Comparison of ENCODE assay signal across 18 cellular contexts in genomic region chr5:142926549-142926948, GRCh38.
A peak's percentile ranks its signal among the peaks of the same experiment; 100 is the strongest.
DNase-seq lines count a peak whose midpoint lies in the region; ATAC-seq and TF ChIP-seq lines count a peak whose summit lies in the region.
"Had no signal": no experiment of that assay in that cellular context is flagged by ENCODE, and none has a peak within 500 bp of the region (broad histone marks: within the 10 kb centered on the region; RNA-seq: fewer than 3 reads in every experiment).

No MANE protein-coding gene starts in this region.

- ATAC-seq in lung (ENCODE audit: insufficient read depth, low FRiP score) = no peak
- ATAC-seq in upper lobe of right lung = no peak
- no peak for ATAC-seq in HG03175 (IDR thresholded peaks at IDR 0.05; ENCODE audit: unreplicated experiment)
- ATAC-seq: left lobe of liver had no signal

- H3K27ac ChIP-seq in lung (ENCODE audit: low read depth in 1 of 2, low read length in 1 of 2) = peak overlapping the region; percentile 76 to 78
- peak overlapping the region; percentile 47 for H3K27ac ChIP-seq in upper lobe of right lung

- in situ Hi-C loops in ACHN (cut with HindIII; ENCODE audit: low pct_ligation_motif_present, low pct_unique_long_range_greater_than_20kb, low sequenced_read_pairs) = no loop called here

- H3K36me3 Mint-ChIP-seq in activated CD4-positive, alpha-beta T cell treated with anti-CD3 and anti-CD28 coated beads, Interleukin-2, amount 10 ng/mL, durations not matched to agents 24 days and 14 days (ENCODE audit: low read depth) = peaks cover 9% of the 10 kb centered on the region

- H3K27me3 ChIP-seq in lung (ENCODE audit: control insufficient read depth, insufficient read depth) (no peaks in the 10 kb centered on the region), upper lobe of right lung (no peaks in the 10 kb centered on the region)
- H3K27me3 ChIP-seq: dorsolateral prefrontal cortex had no signal

- H3K4me3 Mint-ChIP-seq in activated CD4-positive, alpha-beta T cell treated with anti-CD3 and anti-CD28 coated beads, Interleukin-2, amount 10 ng/mL, durations not matched to agents 24 days and 14 days = no peak overlapping the region
- H3K4me3 Mint-ChIP-seq: stimulated activated naive CD8-positive, alpha-beta T cell treated with anti-CD3 and anti-CD28 coated beads, Interleukin-15, amount 100 ng/mL, for 72 hours had no signal

- no peaks in the 10 kb centered on the region for H3K9me3 ChIP-seq in lung (ENCODE audit: control insufficient read depth in 2 of 2, insufficient read depth in 1 of 2, low read length in 1 of 2)
- no peaks in the 10 kb centered on the region for H3K9me3 ChIP-seq in upper lobe of right lung
- H3K9me3 ChIP-seq: A549, HAP-1 had no signal

- intact Hi-C loops in activated CD4-positive, alpha-beta T cell treated with anti-CD3 and anti-CD28 coated beads, Interleukin-2, amount 10 ng/mL, durations not matched to agents 24 days and 14 days (cut with micrococcal nuclease) = loop anchor here (5.0 kb wide), 1 partner anchor 51 kb away; no protein-coding TSS in a partner anchor
- intact Hi-C loops in upper lobe of right lung (cut with DNase I) = no loop called here

- TF ChIP-seq CTCF in lung (IDR thresholded peaks at IDR 0.05; ENCODE audit: control extremely low read depth, extremely low read depth) (no peak), upper lobe of right lung (IDR thresholded peaks at IDR 0.05) (no peak)

- no peaks in the 10 kb centered on the region for H3K36me3 ChIP-seq in lung (ENCODE audit: control insufficient read depth in 2 of 2, insufficient read depth in 2 of 2, low read length in 2 of 2)
- no peaks in the 10 kb centered on the region for H3K36me3 ChIP-seq in upper lobe of right lung
- H3K36me3 ChIP-seq: HAP-1 had no signal

- DNase-seq in activated CD4-positive, alpha-beta T cell treated with anti-CD3 and anti-CD28 coated beads, Interleukin-2, amount 10 ng/mL, durations not matched to agents 24 days and 14 days = no peak
- DNase-seq in activated CD4-positive, alpha-beta T cell treated with anti-CD3 and anti-CD28 coated beads for 1 hour = no peak
- DNase-seq in SW480 (ENCODE audit: low spot score) (peak; percentile 87), lung (ENCODE audit: low spot score) (no peak), upper lobe of right lung (no peak), ACHN (no peak)
- DNase-seq in stimulated activated CD4-positive, alpha-beta T cell treated with anti-CD3 and anti-CD28 coated beads, Interleukin-2, amount 100 ng/mL, for 24 hours = no peak
- DNase-seq: activated CD4-positive, alpha-beta T cell treated with anti-CD3 and anti-CD28 coated beads, Interleukin-2, amount 50 U/mL, for 1 hour; activated CD8-positive, alpha-beta memory T cell treated with anti-CD3 and anti-CD28 coated beads, Interleukin-2, amount 50 U/mL, for 48 hours; activated effector memory CD4-positive, alpha-beta T cell treated with Interleukin-2 at 50 U/mL for 16 hours; C1 segment of cervical spinal cord; dorsolateral prefrontal cortex; NCI-H146; stimulated activated naive CD8-positive, alpha-beta T cell treated with anti-CD3 and anti-CD28 coated beads, Interleukin-15, amount 100 ng/mL, for 72 hours had no signal

- H3K4me1 Mint-ChIP-seq in activated CD4-positive, alpha-beta T cell treated with anti-CD3 and anti-CD28 coated beads, Interleukin-2, amount 10 ng/mL, durations not matched to agents 24 days and 14 days = peaks cover 52% of the 10 kb centered on the region

- H3K4me1 ChIP-seq in lung (ENCODE audit: control insufficient read depth in 2 of 2, insufficient read depth in 2 of 2, low read length in 2 of 2) (peaks cover 14 to 30% of the 10 kb centered on the region in 2 donors), upper lobe of right lung (peaks cover 61% of the 10 kb centered on the region)
- H3K4me1 ChIP-seq: HAP-1 had no signal

- peak overlapping the region; percentile 35 for H3K27ac Mint-ChIP-seq in activated CD4-positive, alpha-beta T cell treated with anti-CD3 and anti-CD28 coated beads, Interleukin-2, amount 10 ng/mL, durations not matched to agents 24 days and 14 days

- H3K9me3 Mint-ChIP-seq in activated CD4-positive, alpha-beta T cell treated with anti-CD3 and anti-CD28 coated beads, Interleukin-2, amount 10 ng/mL, durations not matched to agents 24 days and 14 days = no peaks in the 10 kb centered on the region

- H3K27me3 Mint-ChIP-seq in activated CD4-positive, alpha-beta T cell treated with anti-CD3 and anti-CD28 coated beads, Interleukin-2, amount 10 ng/mL, durations not matched to agents 24 days and 14 days = no peaks in the 10 kb centered on the region
- H3K27me3 Mint-ChIP-seq: stimulated activated naive CD8-positive, alpha-beta T cell treated with anti-CD3 and anti-CD28 coated beads, Interleukin-15, amount 100 ng/mL, for 72 hours had no signal

- WGBS in lung, 2 donors = 84 to 90% methylated on average over 4 of the region's 4 CpGs

- H3K4me3 ChIP-seq in lung (no peak overlapping the region), upper lobe of right lung (no peak overlapping the region)
- H3K4me3 ChIP-seq: A549, dorsolateral prefrontal cortex, HAP-1 had no signal
